Comparison of ENCODE assay signal across 8 cellular contexts in genomic region chrX:109733658-109734022, GRCh38. TPM values are rescaled to one million over a fixed set of nuclear protein-coding genes. Genes with fewer than 3 reads are reported as not detected.
A peak's percentile ranks its signal among the peaks of the same experiment; 100 is the strongest.
DNase-seq lines count a peak whose midpoint lies in the region; ATAC-seq, FAIRE-seq and TF ChIP-seq lines count a peak whose summit lies in the region.

No MANE protein-coding gene starts in this region.

- peak overlapping the region; percentile 80 for H3K4me3 ChIP-seq in A549
- H3K4me3 ChIP-seq in breast epithelium: peak overlapping the region; percentile 64 to 72 (median 69)
- H3K4me3 ChIP-seq in mucosa of descending colon: peak overlapping the region; percentile 9

- no peak for DNase-seq in A549 (ENCODE audit: low read depth in 1 of 2, low spot score in 1 of 2)
- no peak for DNase-seq in breast epithelium (ENCODE audit: low spot score in 2 of 2)
- no peak for DNase-seq in mucosa of descending colon
- no peak for DNase-seq in SIG-M5 treated with dmso at 0.1 percent for 504 hours (lab: John Stamatoyannopoulos, UW; ENCODE audit: unreplicated experiment)
- no peak for DNase-seq in HTR-8/SVneo (ENCODE audit: insufficient read length, low spot score)
- no peak for DNase-seq in NCI-H1092 (lab: John Stamatoyannopoulos, UW)

- H3K27ac ChIP-seq in A549 (peak overlapping the region; percentile 70 to 94), breast epithelium (peak overlapping the region; percentile 88)

- H3K4me1 ChIP-seq in A549 (peaks cover 9% of the 10 kb centered on the region; the same call in 1 of the 3 replicates), breast epithelium (no peaks in the 10 kb centered on the region), mucosa of descending colon (ENCODE audit: low read depth) (peaks cover 3% of the 10 kb centered on the region)

- TF ChIP-seq POLR2A in A549 (IDR thresholded peaks at IDR 0.05; ENCODE audit: low read length) (no peak), breast epithelium (IDR thresholded peaks at IDR 0.05) (no peak)

- POLR2A ChIA-PET in A549 (lab: Yijun Ruan, JAX): interaction anchor here (1.0 to 1.7 kb wide), 3 partner anchors 19 to 197 kb away, joined by 3 to 6 read pairs (median 4); partner anchors contain the start of gene NXT2

- H3K36me3 ChIP-seq in breast epithelium (no peaks in the 10 kb centered on the region), mucosa of descending colon (ENCODE audit: low read depth) (no peaks in the 10 kb centered on the region)

- peaks cover 0 to 44% of the 10 kb centered on the region in 2 donors for H3K27me3 ChIP-seq in breast epithelium

- no peak for FAIRE-seq in A549 (lab: Jason Lieb, UNC)
- no peak for FAIRE-seq in HTR-8/SVneo (lab: Jason Lieb, UNC)

- TF ChIP-seq EP300 in A549 (IDR thresholded peaks at IDR 0.05): no peak

- intact Hi-C loops in breast epithelium (cut with DNase I; ENCODE audit: low total_unique reads): no loop called here
- intact Hi-C loops in mucosa of descending colon (cut with DNase I, micrococcal nuclease): no loop called here

- WGBS in A549 (ENCODE audit: missing lambda C conversion rate): 30% methylated on average over 10 of the region's 10 CpGs

- CTCF ChIA-PET in A549 (lab: Yijun Ruan, JAX): interaction anchor here (1.0 to 4.4 kb wide), 4 partner anchors 11 to 157 kb away, joined by 3 to 13 read pairs (median 6); no protein-coding TSS in a partner anchor

- ATAC-seq in A549 (no peak; a peak in 1 of 6 replicates), HG02885 (IDR thresholded peaks at IDR 0.05; ENCODE audit: poor library complexity, unreplicated experiment) (peak; percentile 44), mucosa of descending colon (no peak), GM21390 (IDR thresholded peaks at IDR 0.05; ENCODE audit: unreplicated experiment) (no peak)

- H3K4me2 ChIP-seq in A549: peak overlapping the region; percentile 74

- TF ChIP-seq RAD21 in A549 (conservative IDR thresholded peaks at IDR 0.05 in 1 of 2, IDR thresholded peaks at IDR 0.05 in 1 of 2): no peak

- H3K9me3 ChIP-seq in A549: no peaks in the 10 kb centered on the region
- no peaks in the 10 kb centered on the region for H3K9me3 ChIP-seq in breast epithelium
- H3K9me3 ChIP-seq in mucosa of descending colon: no peaks in the 10 kb centered on the region

- TF ChIP-seq CTCF in A549 (IDR thresholded peaks at IDR 0.05): no peak
- TF ChIP-seq CTCF in breast epithelium (IDR thresholded peaks at IDR 0.05): no peak
- no peak for TF ChIP-seq CTCF in mucosa of descending colon (IDR thresholded peaks at IDR 0.05)

TF ChIP-seq in A549, 52 proteins besides CTCF, POLR2A, EP300 and RAD21:
- TF ChIP-seq, protein P1, sequence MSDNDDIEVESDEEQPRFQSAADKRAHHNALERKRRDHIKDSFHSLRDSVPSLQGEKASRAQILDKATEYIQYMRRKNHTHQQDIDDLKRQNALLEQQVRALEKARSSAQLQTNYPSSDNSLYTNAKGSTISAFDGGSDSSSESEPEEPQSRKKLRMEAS (IDR thresholded peaks at IDR 0.05): no peak
- TF ChIP-seq CHD4 (IDR thresholded peaks at IDR 0.05; ENCODE audit: borderline replicate concordance) (no peak), HDAC2 (IDR thresholded peaks at IDR 0.05) (no peak), KDM5A (IDR thresholded peaks at IDR 0.05) (no peak), NFE2L2 (conservative IDR thresholded peaks at IDR 0.05; ENCODE audit: low read length) (no peak), JUN (IDR thresholded peaks at IDR 0.05) (no peak), CBX8 (IDR thresholded peaks at IDR 0.05) (peak; percentile 83; the same call in 1 of the 2 replicates), RFX5 (IDR thresholded peaks at IDR 0.05) (no peak), FOSL2 (IDR thresholded peaks at IDR 0.05) (no peak), FOSL2 (CRISPR knock-in tag; IDR thresholded peaks at IDR 0.05) (no peak)

RNA-seq across cellular contexts. Expression of gene ACSL4, which starts 0.6 kb away (rescaled TPM):
- polyA plus RNA-seq in A549 (2011; rRNA removed) (20.8 and 31.6 TPM in 2 replicates), A549 (2017; fragmentation: RNase III; extraction: RNeasy Plus Mini Kit Qiagen cat#74134 plus additional on column Dnase treatment) (26.8 to 36.8 TPM (median 35.8 TPM) in 3 replicates)
- 5.6 and 6.9 TPM in 2 replicates for polyA plus RNA-seq in A549 (2012; cell fraction: cytosol; rRNA removed)
- 4.0 and 7.7 TPM in 2 replicates for polyA plus RNA-seq in A549 (2012; cell fraction: nucleus; rRNA removed)
- 34.8 and 45.0 TPM in 2 replicates for polyA minus RNA-seq in A549 (2011; rRNA and poly(A)+ RNA removed)
- total RNA-seq in breast epithelium (100 to 1,000 TPM in 1 of 3 donors, 10 to 100 TPM in 2; 77.3 to 101 (median 78.9) TPM), mucosa of descending colon (10 to 100 TPM in 2 of 3 donors, 1 to 10 TPM in 1; 9.8 to 28.2 (median 18.4) TPM)

Comparison
In these comparisons a context has a peak if more than half of its experiments do, and no peak if none do; other contexts are left out.
1. H3K4me3 ChIP-seq: peak in every context shown above with its lines; median percentile 80 in A549; 69 in breast epithelium; 9 in mucosa of descending colon.